8 cellular contexts compared by ENCODE assay signal in genomic region chr15:47486051-47486450, GRCh38.
"Had no signal": no experiment of that assay in that cellular context is flagged by ENCODE, and none has a peak within 500 bp of the region (broad histone marks: within the 10 kb centered on the region; RNA-seq: fewer than 3 reads in every experiment).

No MANE protein-coding gene starts in this region.

- H3K4me3 ChIP-seq: GM23248, GM23338, HAP-1 had no signal

- H3K9me3 ChIP-seq: HAP-1 had no signal

- H3K36me3 ChIP-seq: HAP-1 had no signal

- H3K9ac ChIP-seq: GM23248 had no signal

- H3K4me2 ChIP-seq: GM23338 had no signal

- ATAC-seq: GM23338, HCT116 had no signal

- H3K4me1 ChIP-seq: HAP-1 had no signal

- H2AFZ ChIP-seq: GM23248, GM23338 had no signal

- H3K27ac ChIP-seq: GM23248 had no signal

- DNase-seq: GOT3, H7, H9, HCEC 1CT had no signal
